2 cellular contexts compared by ENCODE assay signal in the genomic region with DNA sequence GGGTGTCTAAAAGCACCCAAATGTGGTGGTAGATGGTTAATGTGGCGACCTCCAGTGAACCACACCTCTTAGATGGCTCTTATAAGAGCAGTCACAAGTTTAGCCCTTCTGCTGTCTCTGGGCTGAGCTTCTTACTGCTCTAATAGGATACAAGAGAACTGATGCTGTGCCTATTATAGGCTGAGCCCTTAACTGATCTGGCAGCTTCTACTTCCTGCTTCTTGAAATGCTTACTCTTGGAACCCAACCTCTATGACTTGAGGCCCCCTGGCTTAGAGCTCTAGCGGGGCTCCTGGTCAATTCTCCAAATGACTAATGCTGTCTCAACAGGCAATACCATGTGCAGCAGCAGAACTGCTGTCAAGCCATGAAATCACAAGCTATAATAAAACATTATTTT.
TF ChIP-seq lines count a peak whose summit lies in the region.

No MANE protein-coding gene starts in this region.

TF ChIP-seq in IMR-90, 13 proteins besides CTCF, POLR2A, EP300 and RAD21:
- TF ChIP-seq, protein P1, sequence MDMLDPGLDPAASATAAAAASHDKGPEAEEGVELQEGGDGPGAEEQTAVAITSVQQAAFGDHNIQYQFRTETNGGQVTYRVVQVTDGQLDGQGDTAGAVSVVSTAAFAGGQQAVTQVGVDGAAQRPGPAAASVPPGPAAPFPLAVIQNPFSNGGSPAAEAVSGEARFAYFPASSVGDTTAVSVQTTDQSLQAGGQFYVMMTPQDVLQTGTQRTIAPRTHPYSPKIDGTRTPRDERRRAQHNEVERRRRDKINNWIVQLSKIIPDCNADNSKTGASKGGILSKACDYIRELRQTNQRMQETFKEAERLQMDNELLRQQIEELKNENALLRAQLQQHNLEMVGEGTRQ (IDR thresholded peaks at IDR 0.05; ENCODE audit: low read depth, low read length), result no peak
- TF ChIP-seq RCOR1 (IDR thresholded peaks at IDR 0.05; ENCODE audit: insufficient replicate concordance, low read length), result no peak
- no peak for TF ChIP-seq MXI1 (IDR thresholded peaks at IDR 0.05; ENCODE audit: borderline replicate concordance, low read depth, low read length)
- no peak for TF ChIP-seq MAFK (IDR thresholded peaks at IDR 0.05; ENCODE audit: low read depth, low read length)
- TF ChIP-seq CEBPB (IDR thresholded peaks at IDR 0.05; ENCODE audit: low read depth, low read length), result no peak
- no peak for TF ChIP-seq CHD1 (IDR thresholded peaks at IDR 0.05; ENCODE audit: low read depth, low read length)
- TF ChIP-seq NFE2L2 (IDR thresholded peaks at IDR 0.05; ENCODE audit: low read depth, low read length), result no peak
- no peak for TF ChIP-seq BHLHE40 (IDR thresholded peaks at IDR 0.05; ENCODE audit: low read depth, low read length)
- no peak for TF ChIP-seq MAZ (IDR thresholded peaks at IDR 0.05; ENCODE audit: borderline replicate concordance, low read depth, low read length)
- TF ChIP-seq FOS (IDR thresholded peaks at IDR 0.05; ENCODE audit: low read depth, low read length), result no peak
- TF ChIP-seq RFX5 (IDR thresholded peaks at IDR 0.05; ENCODE audit: low read depth, low read length), result no peak
- TF ChIP-seq SMC3 (IDR thresholded peaks at IDR 0.05; ENCODE audit: low read depth, low read length), result no peak
- TF ChIP-seq, protein P2, sequence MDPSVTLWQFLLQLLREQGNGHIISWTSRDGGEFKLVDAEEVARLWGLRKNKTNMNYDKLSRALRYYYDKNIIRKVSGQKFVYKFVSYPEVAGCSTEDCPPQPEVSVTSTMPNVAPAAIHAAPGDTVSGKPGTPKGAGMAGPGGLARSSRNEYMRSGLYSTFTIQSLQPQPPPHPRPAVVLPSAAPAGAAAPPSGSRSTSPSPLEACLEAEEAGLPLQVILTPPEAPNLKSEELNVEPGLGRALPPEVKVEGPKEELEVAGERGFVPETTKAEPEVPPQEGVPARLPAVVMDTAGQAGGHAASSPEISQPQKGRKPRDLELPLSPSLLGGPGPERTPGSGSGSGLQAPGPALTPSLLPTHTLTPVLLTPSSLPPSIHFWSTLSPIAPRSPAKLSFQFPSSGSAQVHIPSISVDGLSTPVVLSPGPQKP (IDR thresholded peaks at IDR 0.05; ENCODE audit: borderline replicate concordance, low read depth, low read length), result no peak

TF ChIP-seq in K562, 482 proteins besides CTCF, POLR2A, EP300 and RAD21:
- TF ChIP-seq ZNF253 (CRISPR knock-in tag; conservative IDR thresholded peaks at IDR 0.05), result no peak
TF ChIP-seq in K562: peak in this region for 0.
